8 cellular contexts compared by ENCODE assay signal in genomic region chr5:74673011-74673790, GRCh38. TPM values are rescaled to one million over a fixed set of nuclear protein-coding genes. Genes with fewer than 3 reads are reported as not detected.
DNase-seq lines count a peak whose midpoint lies in the region; ATAC-seq and TF ChIP-seq lines count a peak whose summit lies in the region.

No MANE protein-coding gene starts in this region.

- no peak overlapping the region for H4K8ac ChIP-seq in mesendoderm (ENCODE audit: low read depth, low read length)

- no peak overlapping the region for H3K4me3 ChIP-seq in mesendoderm (ENCODE audit: low read length)
- no peak overlapping the region for H3K4me3 ChIP-seq in colonic mucosa

- no peak overlapping the region for H3K23ac ChIP-seq in mesendoderm (ENCODE audit: low read length)

- H2BK15ac ChIP-seq in mesendoderm (replicated peaks; ENCODE audit: low read depth) = no peak overlapping the region

- intact Hi-C loops in colonic mucosa (cut with DNase I) = loop anchor here (5.0 kb wide), 1 partner anchor 244 kb away; no protein-coding TSS in a partner anchor

- no peak for ATAC-seq in HG02623 (IDR thresholded peaks at IDR 0.05; ENCODE audit: unreplicated experiment)

- no peak overlapping the region for H3K56ac ChIP-seq in mesendoderm (ENCODE audit: low read length)

- H3K4me1 ChIP-seq in mesendoderm (ENCODE audit: control insufficient read depth, low read depth, low read length) (no peaks in the 10 kb centered on the region), colonic mucosa (no peaks in the 10 kb centered on the region)

- no peak overlapping the region for H4K5ac ChIP-seq in mesendoderm (ENCODE audit: low read length)

- H3K4me2 ChIP-seq in mesendoderm (ENCODE audit: low read length) = no peak overlapping the region

- no peak for TF ChIP-seq CTCF in colonic mucosa (IDR thresholded peaks at IDR 0.05)

- no peak overlapping the region for H3K18ac ChIP-seq in mesendoderm (ENCODE audit: low read length)

- H3K9ac ChIP-seq in mesendoderm (ENCODE audit: low read length) = no peak overlapping the region
- no peak overlapping the region for H3K9ac ChIP-seq in colonic mucosa (ENCODE audit: low read depth in 2 of 2, low read length in 2 of 2)

- H3K36me3 ChIP-seq in mesendoderm (ENCODE audit: control insufficient read depth, insufficient read depth, low read length) (no peaks in the 10 kb centered on the region), colonic mucosa (no peaks in the 10 kb centered on the region)

- H3K79me2 ChIP-seq in mesendoderm (ENCODE audit: control insufficient read depth, insufficient read depth, low read length) = no peaks in the 10 kb centered on the region

- H2BK5ac ChIP-seq in mesendoderm (ENCODE audit: low read length) = no peak overlapping the region

- DNase-seq in NCI-H2171 treated with DMSO at 0.1 percent for 48 hours (lab: John Stamatoyannopoulos, UW) = peak; percentile 53
- DNase-seq in NCI-H2171 (lab: John Stamatoyannopoulos, UW) = no peak
- DNase-seq in NCI-H748 treated with DMSO at 0.1 percent for 48 hours (lab: John Stamatoyannopoulos, UW) = peak; percentile 62
- DNase-seq in mesendoderm = peak; percentile 35
- no peak for DNase-seq in central memory CD4-positive, alpha-beta T cell
- DNase-seq in colonic mucosa = no peak

- H2BK120ac ChIP-seq in mesendoderm (ENCODE audit: low read depth, low read length) = no peak overlapping the region

- H2AK5ac ChIP-seq in mesendoderm (ENCODE audit: low read length) = no peak overlapping the region

- H3K27me3 ChIP-seq in mesendoderm (ENCODE audit: insufficient read depth, low read length, poor library complexity) (no peaks in the 10 kb centered on the region), colonic mucosa (no peaks in the 10 kb centered on the region)

- no peaks in the 10 kb centered on the region for H3K79me1 ChIP-seq in mesendoderm (ENCODE audit: low read length)

- no peaks in the 10 kb centered on the region for H3K9me3 ChIP-seq in colonic mucosa

- H3K4ac ChIP-seq in mesendoderm (ENCODE audit: low read depth, low read length) = no peak overlapping the region

- H3K27ac ChIP-seq in cingulate gyrus (ENCODE audit: low read depth, low read length) (peak overlapping the region; percentile 83), mesendoderm (ENCODE audit: low read depth, low read length) (no peak overlapping the region), colonic mucosa (no peak overlapping the region)

- WGBS in mesendoderm (ENCODE audit: extremely low coverage, insufficient coverage, low lambda C conversion rate) = no CpG with 5 or more reads among the region's 6 CpGs

RNA-seq across cellular contexts. Expression of gene HEXB, which starts 11.8 kb away (rescaled TPM):
- polyA plus RNA-seq in mesendoderm (2013, experiment 1 of 2) = 29.6 TPM
- polyA plus RNA-seq in mesendoderm (2013, experiment 2 of 2) = 30.8 TPM
- 100 to 1,000 TPM; 173 to 197 TPM for total RNA-seq in colonic mucosa

RNA-seq across cellular contexts. Expression of gene ENC1, which starts 32.7 kb away (rescaled TPM):
- polyA plus RNA-seq in mesendoderm (2013, experiment 1 of 2) = 16.0 TPM
- polyA plus RNA-seq in mesendoderm (2013, experiment 2 of 2) = 14.6 TPM
- 10 to 100 TPM; 18.9 to 26.6 TPM for total RNA-seq in colonic mucosa

Comparison
In these comparisons a context has a peak if more than half of its experiments do, and no peak if none do; other contexts are left out.
1. DNase-seq: peak in NCI-H2171 treated with DMSO at 0.1 percent for 48 hours (single experiment), NCI-H748 treated with DMSO at 0.1 percent for 48 hours (single experiment) and mesendoderm (single experiment); none in NCI-H2171 (single experiment), central memory CD4-positive, alpha-beta T cell (single experiment) and colonic mucosa (single experiment).